1 cellular context compared by ENCODE assay signal in genomic region chr5:123094919-123095693, GRCh38.
TF ChIP-seq lines count a peak whose summit lies in the region.

No MANE protein-coding gene starts in this region.

TF ChIP-seq in IMR-90, 13 proteins besides CTCF, POLR2A, EP300 and RAD21:
- TF ChIP-seq BHLHE40 (IDR thresholded peaks at IDR 0.05; ENCODE audit: low read depth, low read length) (no peak), SMC3 (IDR thresholded peaks at IDR 0.05; ENCODE audit: low read depth, low read length) (no peak), FOS (IDR thresholded peaks at IDR 0.05; ENCODE audit: low read depth, low read length) (no peak), RFX5 (IDR thresholded peaks at IDR 0.05; ENCODE audit: low read depth, low read length) (no peak), NFE2L2 (IDR thresholded peaks at IDR 0.05; ENCODE audit: low read depth, low read length) (no peak), MXI1 (IDR thresholded peaks at IDR 0.05; ENCODE audit: borderline replicate concordance, low read depth, low read length) (no peak), CEBPB (IDR thresholded peaks at IDR 0.05; ENCODE audit: low read depth, low read length) (no peak), RCOR1 (IDR thresholded peaks at IDR 0.05; ENCODE audit: insufficient replicate concordance, low read length) (no peak), MAFK (IDR thresholded peaks at IDR 0.05; ENCODE audit: low read depth, low read length) (no peak), CHD1 (IDR thresholded peaks at IDR 0.05; ENCODE audit: low read depth, low read length) (no peak), MAZ (IDR thresholded peaks at IDR 0.05; ENCODE audit: borderline replicate concordance, low read depth, low read length) (no peak)
- TF ChIP-seq, protein P1, sequence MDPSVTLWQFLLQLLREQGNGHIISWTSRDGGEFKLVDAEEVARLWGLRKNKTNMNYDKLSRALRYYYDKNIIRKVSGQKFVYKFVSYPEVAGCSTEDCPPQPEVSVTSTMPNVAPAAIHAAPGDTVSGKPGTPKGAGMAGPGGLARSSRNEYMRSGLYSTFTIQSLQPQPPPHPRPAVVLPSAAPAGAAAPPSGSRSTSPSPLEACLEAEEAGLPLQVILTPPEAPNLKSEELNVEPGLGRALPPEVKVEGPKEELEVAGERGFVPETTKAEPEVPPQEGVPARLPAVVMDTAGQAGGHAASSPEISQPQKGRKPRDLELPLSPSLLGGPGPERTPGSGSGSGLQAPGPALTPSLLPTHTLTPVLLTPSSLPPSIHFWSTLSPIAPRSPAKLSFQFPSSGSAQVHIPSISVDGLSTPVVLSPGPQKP (IDR thresholded peaks at IDR 0.05; ENCODE audit: borderline replicate concordance, low read depth, low read length), result no peak
- TF ChIP-seq, protein P2, sequence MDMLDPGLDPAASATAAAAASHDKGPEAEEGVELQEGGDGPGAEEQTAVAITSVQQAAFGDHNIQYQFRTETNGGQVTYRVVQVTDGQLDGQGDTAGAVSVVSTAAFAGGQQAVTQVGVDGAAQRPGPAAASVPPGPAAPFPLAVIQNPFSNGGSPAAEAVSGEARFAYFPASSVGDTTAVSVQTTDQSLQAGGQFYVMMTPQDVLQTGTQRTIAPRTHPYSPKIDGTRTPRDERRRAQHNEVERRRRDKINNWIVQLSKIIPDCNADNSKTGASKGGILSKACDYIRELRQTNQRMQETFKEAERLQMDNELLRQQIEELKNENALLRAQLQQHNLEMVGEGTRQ (IDR thresholded peaks at IDR 0.05; ENCODE audit: low read depth, low read length), result no peak
